ENCODE assay signal across 9 cellular contexts in genomic region chr12:108833355-108833733, GRCh38. TPM values are rescaled to one million over a fixed set of nuclear protein-coding genes. Genes with fewer than 3 reads are reported as not detected.
DNase-seq lines count a peak whose midpoint lies in the region; ATAC-seq and TF ChIP-seq lines count a peak whose summit lies in the region.
"Had no signal": no experiment of that assay in that cellular context is flagged by ENCODE, and none has a peak within 500 bp of the region (broad histone marks: within the 10 kb centered on the region; RNA-seq: fewer than 3 reads in every experiment).

No MANE protein-coding gene starts in this region.

- POLR2A ChIA-PET in WTC11 (lab: Charles Lee), result interaction anchor here (0.6 kb wide), 1 partner anchor 17 kb away, joined by 3 read pairs; no protein-coding TSS in a partner anchor

- H3K27ac ChIP-seq in effector memory CD4-positive, alpha-beta T cell (ENCODE audit: insufficient read depth, low read length, poor library complexity, severe bottlenecking), result no peak overlapping the region
- H3K27ac ChIP-seq: VCaP had no signal

- H3K36me3 ChIP-seq in effector memory CD4-positive, alpha-beta T cell (ENCODE audit: control insufficient read depth, insufficient read depth, low read length), result peaks cover 8% of the 10 kb centered on the region

- no peaks in the 10 kb centered on the region for H3K27me3 ChIP-seq in effector memory CD4-positive, alpha-beta T cell (replicated peaks; ENCODE audit: control insufficient read depth, insufficient read depth, low read length, poor library complexity, severe bottlenecking)

- no peak overlapping the region for H3K4me3 ChIP-seq in effector memory CD4-positive, alpha-beta T cell (ENCODE audit: insufficient read depth, low read depth, low read length, poor library complexity, severe bottlenecking)

- ATAC-seq in WTC11, result peak; percentile 66
- ATAC-seq in Right ventricle myocardium superior (ENCODE audit: poor library complexity), result peak; percentile 37
- no peak for ATAC-seq in HG02798 (IDR thresholded peaks at IDR 0.05; ENCODE audit: poor library complexity, unreplicated experiment)

- no peaks in the 10 kb centered on the region for H3K9me3 ChIP-seq in effector memory CD4-positive, alpha-beta T cell (ENCODE audit: control insufficient read depth, low read length)

- no peaks in the 10 kb centered on the region for H3K9me3 Mint-ChIP-seq in WTC11

- peak overlapping the region; percentile 69; the same call in 1 of the 2 replicates for H3K27ac Mint-ChIP-seq in WTC11

- intact Hi-C loops in Right ventricle myocardium superior (cut with DNase I), result no loop called here

- peak; percentile 83 for DNase-seq in ELF-1 (ENCODE audit: low read depth, low spot score)
- DNase-seq in WTC11 (ENCODE audit: low spot score), result no peak
- DNase-seq in Right ventricle myocardium superior, result no peak
- DNase-seq in renal cortical epithelial cell (ENCODE audit: low read depth), result peak; percentile 63
- no peak for DNase-seq in effector memory CD4-positive, alpha-beta T cell
- DNase-seq in NCI-H2029 treated with DMSO at 0.1 percent for 48 hours (lab: John Stamatoyannopoulos, UW), result no peak
- DNase-seq in NCI-H1105 treated with DMSO at 0.1 percent for 48 hours (lab: John Stamatoyannopoulos, UW), result no peak

- H3K36me3 Mint-ChIP-seq in WTC11, result peaks cover 15% of the 10 kb centered on the region

- H3K4me1 ChIP-seq in effector memory CD4-positive, alpha-beta T cell (ENCODE audit: control insufficient read depth, insufficient read depth, low read length, poor library complexity, severe bottlenecking), result peaks cover 8% of the 10 kb centered on the region

- H3K27me3 Mint-ChIP-seq in WTC11 (ENCODE audit: low read depth), result no peaks in the 10 kb centered on the region

- peaks cover 12% of the 10 kb centered on the region for H3K4me1 Mint-ChIP-seq in WTC11

- CTCF ChIA-PET in WTC11 (lab: Charles Lee), result interaction anchor here (0.6 kb wide), 1 partner anchor 18 kb away, joined by 3 read pairs; no protein-coding TSS in a partner anchor

- TF ChIP-seq CTCF in WTC11 (IDR thresholded peaks at IDR 0.05), result no peak

- no peak overlapping the region for H3K4me3 Mint-ChIP-seq in WTC11

TF ChIP-seq in WTC11, 78 proteins besides CTCF, POLR2A, EP300 and RAD21:
- no peak for TF ChIP-seq OVOL2 (CRISPR knock-in tag; IDR thresholded peaks at IDR 0.05; ENCODE audit: borderline replicate concordance)
TF ChIP-seq in WTC11: peak in this region for 0.

RNA-seq across cellular contexts. Expression of gene SSH1, which starts 24.0 kb away (rescaled TPM):
- total RNA-seq in WTC11 (2021), result 18.7 to 23.1 TPM (median 21.3 TPM) in 3 replicates
- total RNA-seq in Right ventricle myocardium superior, result 26.3 TPM
- 7.8 and 17.0 TPM in 2 replicates for total RNA-seq in renal cortical epithelial cell

RNA-seq across cellular contexts. Expression of gene DAO, which starts 46.5 kb away (rescaled TPM):
- total RNA-seq in WTC11 (2021) (0.17 TPM in 1 of 3 replicates, not detected in the others), Right ventricle myocardium superior (not detected), renal cortical epithelial cell (not detected in 2 replicates)

Comparison
In these comparisons a context has a peak if more than half of its experiments do, and no peak if none do; other contexts are left out.
1. DNase-seq: peak in ELF-1 (single experiment) and renal cortical epithelial cell (single experiment); none in WTC11 (single experiment), Right ventricle myocardium superior (single experiment), effector memory CD4-positive, alpha-beta T cell (0 of 3), NCI-H2029 treated with DMSO at 0.1 percent for 48 hours (single experiment) and NCI-H1105 treated with DMSO at 0.1 percent for 48 hours (single experiment).